Comparison of ENCODE assay signal across 32 cellular contexts in the genomic region with DNA sequence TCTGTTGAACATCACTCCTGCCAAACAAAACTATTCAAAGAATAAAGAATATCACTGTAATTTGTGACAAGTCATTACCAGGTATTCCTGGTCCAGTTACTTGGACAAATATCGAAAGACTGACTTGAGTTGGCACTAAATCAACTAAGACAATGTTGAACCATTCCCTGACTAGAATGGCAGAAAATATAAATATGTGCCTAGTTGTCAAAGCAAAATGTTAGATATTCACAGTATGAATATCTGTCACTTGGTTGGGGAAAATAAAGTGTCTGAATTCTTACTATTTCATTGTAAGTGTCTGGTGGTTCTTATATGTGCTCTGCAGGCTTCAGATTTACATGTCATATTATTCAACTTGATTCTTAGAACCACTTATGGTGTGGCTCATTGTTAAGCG.
"Had no signal": no experiment of that assay in that cellular context is flagged by ENCODE, and none has a peak within 500 bp of the region (broad histone marks: within the 10 kb centered on the region; RNA-seq: fewer than 3 reads in every experiment).

No MANE protein-coding gene starts in this region.

- H3K4me3 Mint-ChIP-seq: activated B cell treated with CpG ODN at 0.5 μM for 24 hours; activated CD8-positive, alpha-beta T cell treated with anti-CD3 and anti-CD28 coated beads for 36 hours; activated naive CD8-positive, alpha-beta T cell; activated T-cell treated with anti-CD3 and anti-CD28 coated beads, Interleukin-2, amount 50 U/mL, for 4 hours; activated T-helper 17 cell treated with anti-CD3 and anti-CD28 coated beads, Interleukin-2, amount 50 U/mL, for 72 hours; T-helper 17 cell; T-helper 2 cell treated with Interferon-gamma antibody and Interleukin-4, amounts not matched to agents 5 μg/mL and 100 μg/mL, for 36 hours had no signal

- H3K36me3 ChIP-seq: esophagus squamous epithelium, gastroesophageal sphincter, heart right ventricle, WERI-Rb-1 had no signal

- H3K27me3 ChIP-seq: body of pancreas, esophagus squamous epithelium, gastroesophageal sphincter, heart right ventricle had no signal

- DNase-seq: activated B cell treated with CpG ODN at 0.5 μM for 24 hours; activated CD4-positive, alpha-beta T cell treated with anti-CD3 and anti-CD28 coated beads for 48 hours; activated CD4-positive, alpha-beta T cell treated with anti-CD3 and anti-CD28 coated beads, Interleukin-2, amount 50 U/mL, for 1 hour; activated CD4-positive, alpha-beta T cell treated with anti-CD3 and anti-CD28 coated beads, Interleukin-2, amount 50 U/mL, for 48 hours; activated CD8-positive, alpha-beta memory T cell treated with anti-CD3 and anti-CD28 coated beads for 24 hours; activated CD8-positive, alpha-beta T cell treated with anti-CD3 and anti-CD28 coated beads for 36 hours; activated effector memory CD4-positive, alpha-beta T cell treated with Interleukin-2 at 50 U/mL for 16 hours; activated gamma-delta T cell treated with Interleukin-2 at 50 U/mL for 16 hours; activated naive CD4-positive, alpha-beta T cell treated with anti-CD3 and anti-CD28 coated beads, Interleukin-2, amount 50 U/mL, for 16 hours; activated naive CD4-positive, alpha-beta T cell treated with Interleukin-2 at 50 U/mL for 16 hours; activated T-cell treated with anti-CD3 and anti-CD28 coated beads, Interleukin-2, amount 50 U/mL, for 4 hours; amniotic stem cell; anterior cingulate cortex; body of pancreas; caudate nucleus; cortex of kidney; dermis blood vessel endothelial cell; effector CD4-positive, alpha-beta T cell; esophagus squamous epithelium; foreskin melanocyte; heart right ventricle; T-helper 17 cell; T1000; WERI-Rb-1 had no signal

- H3K4me1 ChIP-seq: body of pancreas, esophagus squamous epithelium, gastroesophageal sphincter, heart right ventricle had no signal

- FAIRE-seq: colon, endometrium, endothelial cell of umbilical vein had no signal

- H3K9me3 ChIP-seq: body of pancreas, esophagus squamous epithelium, gastroesophageal sphincter, heart right ventricle had no signal

- H3K27ac Mint-ChIP-seq: activated B cell treated with CpG ODN at 0.5 μM for 24 hours; activated CD8-positive, alpha-beta T cell treated with anti-CD3 and anti-CD28 coated beads for 36 hours; activated naive CD8-positive, alpha-beta T cell; activated T-helper 17 cell treated with anti-CD3 and anti-CD28 coated beads, Interleukin-2, amount 50 U/mL, for 72 hours; T-helper 17 cell; T-helper 2 cell treated with Interferon-gamma antibody and Interleukin-4, amounts not matched to agents 5 μg/mL and 100 μg/mL, for 36 hours had no signal

- H3K4me1 Mint-ChIP-seq: activated B cell treated with CpG ODN at 0.5 μM for 24 hours; activated T-helper 17 cell treated with anti-CD3 and anti-CD28 coated beads, Interleukin-2, amount 50 U/mL, for 72 hours; T-helper 17 cell had no signal

- H3K27me3 Mint-ChIP-seq: activated B cell treated with CpG ODN at 0.5 μM for 24 hours; activated CD8-positive, alpha-beta T cell treated with anti-CD3 and anti-CD28 coated beads for 36 hours; activated naive CD8-positive, alpha-beta T cell; activated T-helper 17 cell treated with anti-CD3 and anti-CD28 coated beads, Interleukin-2, amount 50 U/mL, for 72 hours; T-helper 17 cell had no signal

- H3K36me3 Mint-ChIP-seq: activated naive CD8-positive, alpha-beta T cell had no signal

- H3K27ac ChIP-seq: body of pancreas, epithelial cell of prostate, esophagus squamous epithelium, gastroesophageal sphincter, heart right ventricle, WERI-Rb-1 had no signal

- H3K4me3 ChIP-seq: body of pancreas, esophagus squamous epithelium, gastroesophageal sphincter, heart right ventricle had no signal
